8 cellular contexts compared by ENCODE assay signal in genomic region chr6:119205911-119206617, GRCh38.
DNase-seq lines count a peak whose midpoint lies in the region; ATAC-seq and TF ChIP-seq lines count a peak whose summit lies in the region.
"Had no signal": no experiment of that assay in that cellular context is flagged by ENCODE, and none has a peak within 500 bp of the region (broad histone marks: within the 10 kb centered on the region; RNA-seq: fewer than 3 reads in every experiment).

No MANE protein-coding gene starts in this region.

- DNase-seq in stimulated activated effector memory CD8-positive, alpha-beta T cell treated with anti-CD3 and anti-CD28 coated beads, Interleukin-12 subunit alpha, Interleukin-12 subunit beta, amount 100 ng/mL, for 72 hours (ENCODE audit: low spot score in 2 of 2) = no peak
- no peak for DNase-seq in RPMI8226
- no peak for DNase-seq in NCI-H1092 treated with DMSO at 0.1 percent for 48 hours (lab: John Stamatoyannopoulos, UW)
- DNase-seq in GM13976 (ENCODE audit: low spot score) = no peak
- DNase-seq: lower lobe of right lung had no signal

- no peak overlapping the region for H3K4me3 Mint-ChIP-seq in stimulated activated effector memory CD8-positive, alpha-beta T cell treated with anti-CD3 and anti-CD28 coated beads, Interleukin-12 subunit alpha, Interleukin-12 subunit beta, amount 100 ng/mL, for 72 hours

- no peaks in the 10 kb centered on the region for H3K9me3 Mint-ChIP-seq in stimulated activated effector memory CD8-positive, alpha-beta T cell treated with anti-CD3 and anti-CD28 coated beads, Interleukin-12 subunit alpha, Interleukin-12 subunit beta, amount 100 ng/mL, for 72 hours

- TF ChIP-seq CTCF in GM13976 (IDR thresholded peaks at IDR 0.05; ENCODE audit: borderline replicate concordance, control extremely low read depth, extremely low read depth, insufficient read depth, missing control alignments) = no peak

- ATAC-seq in GM19035 (IDR thresholded peaks at IDR 0.05; ENCODE audit: unreplicated experiment) (peak; percentile 61), GM21825 (IDR thresholded peaks at IDR 0.05; ENCODE audit: unreplicated experiment) (peak; percentile 85), HG03354 (IDR thresholded peaks at IDR 0.05; ENCODE audit: poor library complexity, severe bottlenecking, unreplicated experiment) (peak; percentile 91)
- peak; percentile 43 for ATAC-seq in stimulated activated effector memory CD8-positive, alpha-beta T cell treated with anti-CD3 and anti-CD28 coated beads, Interleukin-12 subunit alpha, Interleukin-12 subunit beta, amount 100 ng/mL, for 72 hours
- ATAC-seq: lower lobe of right lung had no signal

- H3K4me1 Mint-ChIP-seq in stimulated activated effector memory CD8-positive, alpha-beta T cell treated with anti-CD3 and anti-CD28 coated beads, Interleukin-12 subunit alpha, Interleukin-12 subunit beta, amount 100 ng/mL, for 72 hours = peaks cover 29% of the 10 kb centered on the region

- H3K36me3 Mint-ChIP-seq in stimulated activated effector memory CD8-positive, alpha-beta T cell treated with anti-CD3 and anti-CD28 coated beads, Interleukin-12 subunit alpha, Interleukin-12 subunit beta, amount 100 ng/mL, for 72 hours = peaks cover 43% of the 10 kb centered on the region

- in situ Hi-C loops in GM13976 (cut with MboI; ENCODE audit: low sequenced_read_pairs, unreplicated experiment) = no loop called here

- H3K27ac Mint-ChIP-seq in stimulated activated effector memory CD8-positive, alpha-beta T cell treated with anti-CD3 and anti-CD28 coated beads, Interleukin-12 subunit alpha, Interleukin-12 subunit beta, amount 100 ng/mL, for 72 hours = no peak overlapping the region
